In genomic region chr11:119315139-119316016, GRCh38 we compare ENCODE assay signal across 1 cellular context.
TF ChIP-seq lines count a peak whose summit lies in the region.

No MANE protein-coding gene starts in this region.

TF ChIP-seq in H1, 55 proteins besides CTCF, POLR2A, EP300 and RAD21:
- TF ChIP-seq JUND (IDR thresholded peaks at IDR 0.05; ENCODE audit: low read length) (peak; percentile 81), SIX5 (IDR thresholded peaks at IDR 0.05; ENCODE audit: low read depth, low read length) (no peak), MAX (IDR thresholded peaks at IDR 0.05) (peak; percentile 1; the same call in 1 of the 2 replicates), TEAD4 (IDR thresholded peaks at IDR 0.05; ENCODE audit: low read depth, low read length) (peak; percentile 80), GABPA (IDR thresholded peaks at IDR 0.05; ENCODE audit: borderline replicate concordance, insufficient read depth, low read length) (no peak), PHF8 (conservative IDR thresholded peaks at IDR 0.05; ENCODE audit: low read depth, low read length) (no peak), BRCA1 (IDR thresholded peaks at IDR 0.05; ENCODE audit: low read depth, low read length) (no peak), SIN3A (conservative IDR thresholded peaks at IDR 0.05 in 1 of 2, IDR thresholded peaks at IDR 0.05 in 1 of 2; ENCODE audit: low read depth in 1 of 2, low read length in 2 of 2) (peak in 1 of 2 experiments; percentile 75; a peak in 1 of 4 replicates), SRF (IDR thresholded peaks at IDR 0.05; ENCODE audit: low read depth, low read length) (no peak), TCF12 (IDR thresholded peaks at IDR 0.05; ENCODE audit: low read depth, low read length) (no peak), CHD1 (IDR thresholded peaks at IDR 0.05; ENCODE audit: low read depth, low read length) (no peak), KDM1A (IDR thresholded peaks at IDR 0.05; ENCODE audit: borderline replicate concordance, low read length) (no peak), BCL11A (IDR thresholded peaks at IDR 0.05; ENCODE audit: low read depth in 2 of 2, low read length in 2 of 2) (no peak), JUN (IDR thresholded peaks at IDR 0.05; ENCODE audit: low read depth, low read length) (0 out of 2 replicates have a peak, but pooled peaks have one; percentile 18), ZNF274 (IDR thresholded peaks at IDR 0.05; ENCODE audit: borderline replicate concordance, extremely low read depth, low read length) (no peak), TAF7 (optimal IDR thresholded peaks at IDR 0.05; ENCODE audit: borderline replicate concordance, low read depth, low read length) (no peak), POU5F1 (IDR thresholded peaks at IDR 0.05; ENCODE audit: low read depth, low read length) (no peak), BACH1 (IDR thresholded peaks at IDR 0.05; ENCODE audit: low read length) (no peak), CREB1 (IDR thresholded peaks at IDR 0.05) (peak; percentile 70; the same call in 1 of the 2 replicates), KDM4A (IDR thresholded peaks at IDR 0.05; ENCODE audit: low read depth, low read length, severe bottlenecking) (peak; percentile 46), SP1 (IDR thresholded peaks at IDR 0.05; ENCODE audit: low read depth, low read length) (no peak), CTBP2 (IDR thresholded peaks at IDR 0.05; ENCODE audit: borderline replicate concordance, insufficient read depth, insufficient read length, low read length) (peak; percentile 55), ATF3 (IDR thresholded peaks at IDR 0.05; ENCODE audit: insufficient read depth, low read depth, low read length) (no peak), E2F6 (IDR thresholded peaks at IDR 0.05) (no peak), EGR1 (IDR thresholded peaks at IDR 0.05; ENCODE audit: borderline replicate concordance, low read depth, low read length) (no peak), GTF2F1 (IDR thresholded peaks at IDR 0.05; ENCODE audit: borderline replicate concordance, low read depth, low read length) (no peak), POLR2AphosphoS5 (IDR thresholded peaks at IDR 0.05; ENCODE audit: low read depth, low read length) (no peak)
